Comparison of ENCODE assay signal across 11 cellular contexts in genomic region chr22:49764151-49764581, GRCh38.
A peak's percentile ranks its signal among the peaks of the same experiment; 100 is the strongest.
DNase-seq lines count a peak whose midpoint lies in the region; ATAC-seq lines count a peak whose summit lies in the region.
"Had no signal": no experiment of that assay in that cellular context is flagged by ENCODE, and none has a peak within 500 bp of the region (broad histone marks: within the 10 kb centered on the region; RNA-seq: fewer than 3 reads in every experiment).

No MANE protein-coding gene starts in this region.

- peaks cover 0 to 18% (median 3%) of the 10 kb centered on the region in 11 experiments; a peak in 8 of 22 replicates for H4K20me1 ChIP-seq in BLaER1 treated with 17β-estradiol and CSF1 and Interleukin-3, amounts not matched to agents 10 nM and 100 nM
- H4K20me1 ChIP-seq in Karpas-422 (ENCODE audit: insufficient read depth, low read depth, low read length), result no peaks in the 10 kb centered on the region

- no peak for ATAC-seq in activated CD8-positive, alpha-beta memory T cell treated with anti-CD3 and anti-CD28 coated beads, Interleukin-2, amount 10 ng/mL, durations not matched to agents 7 days and 5 days
- ATAC-seq in GM19463 (IDR thresholded peaks at IDR 0.05; ENCODE audit: unreplicated experiment) (no peak), HG03520 (IDR thresholded peaks at IDR 0.05; ENCODE audit: unreplicated experiment) (no peak)
- ATAC-seq: CD8-positive, alpha-beta T cell; left colon had no signal

- H2AFZ ChIP-seq in Karpas-422 (ENCODE audit: low read length), result no peak overlapping the region

- H3K9me2 ChIP-seq in Karpas-422 (replicated peaks; ENCODE audit: insufficient read depth, low read length), result no peaks in the 10 kb centered on the region

- H3K27me3 Mint-ChIP-seq in activated CD8-positive, alpha-beta memory T cell treated with anti-CD3 and anti-CD28 coated beads, Interleukin-2, amount 10 ng/mL, durations not matched to agents 7 days and 5 days, result no peaks in the 10 kb centered on the region

- H3K36me3 Mint-ChIP-seq in activated CD8-positive, alpha-beta memory T cell treated with anti-CD3 and anti-CD28 coated beads, Interleukin-2, amount 10 ng/mL, durations not matched to agents 7 days and 5 days, result peaks cover 3% of the 10 kb centered on the region

- peaks cover 3% of the 10 kb centered on the region for H3K9me3 Mint-ChIP-seq in activated CD8-positive, alpha-beta memory T cell treated with anti-CD3 and anti-CD28 coated beads, Interleukin-2, amount 10 ng/mL, durations not matched to agents 7 days and 5 days (ENCODE audit: low read depth)

- H3K4me1 ChIP-seq in BLaER1 treated with 17β-estradiol and CSF1 and Interleukin-3, amounts not matched to agents 10 nM and 100 nM, result peaks cover 27 to 90% (median 85%) of the 10 kb centered on the region in 10 experiments
- no peaks in the 10 kb centered on the region for H3K4me1 ChIP-seq in Karpas-422 (ENCODE audit: low read length)

- no peak overlapping the region for H3K27ac Mint-ChIP-seq in activated CD8-positive, alpha-beta memory T cell treated with anti-CD3 and anti-CD28 coated beads, Interleukin-2, amount 10 ng/mL, durations not matched to agents 7 days and 5 days
- H3K27ac Mint-ChIP-seq: CD8-positive, alpha-beta T cell had no signal

- H3K27ac ChIP-seq in BLaER1 treated with 17β-estradiol and CSF1 and Interleukin-3, amounts not matched to agents 10 nM and 100 nM, result peak overlapping the region in 10 of 11 experiments; percentile 9 to 85 (median 76); a peak in 20 of 22 replicates
- H3K27ac ChIP-seq in Karpas-422 (ENCODE audit: low read length), result no peak overlapping the region

- CTCF ChIA-PET in activated CD8-positive, alpha-beta memory T cell treated with anti-CD3 and anti-CD28 coated beads, Interleukin-2, amount 10 ng/mL, durations not matched to agents 7 days and 5 days (lab: Charles Lee), result interaction anchor here (1.2 kb wide), 1 partner anchor 266 kb away, joined by 5 read pairs; no protein-coding TSS in a partner anchor

- no peak overlapping the region for H3K4me3 Mint-ChIP-seq in activated CD8-positive, alpha-beta memory T cell treated with anti-CD3 and anti-CD28 coated beads, Interleukin-2, amount 10 ng/mL, durations not matched to agents 7 days and 5 days
- H3K4me3 Mint-ChIP-seq: CD8-positive, alpha-beta T cell had no signal

- H3K9me3 ChIP-seq in BLaER1 treated with 17β-estradiol and CSF1 and Interleukin-3, amounts not matched to agents 10 nM and 100 nM (replicated peaks in 1 of 11), result peaks cover 8 to 19% (median 14%) of the 10 kb centered on the region in 11 experiments; a peak in 21 of 22 replicates
- no peaks in the 10 kb centered on the region; the same call in 1 of the 2 replicates for H3K9me3 ChIP-seq in Karpas-422 (ENCODE audit: low read length)

- H3K9ac ChIP-seq in BLaER1 treated with 17β-estradiol and CSF1 and Interleukin-3, amounts not matched to agents 10 nM and 100 nM, result peak overlapping the region in 10 of 11 experiments; percentile 26 to 74 (median 64); a peak in 18 of 22 replicates
- no peak overlapping the region for H3K9ac ChIP-seq in Karpas-422 (ENCODE audit: low read length)

- peaks cover 23% of the 10 kb centered on the region for H3K4me1 Mint-ChIP-seq in activated CD8-positive, alpha-beta memory T cell treated with anti-CD3 and anti-CD28 coated beads, Interleukin-2, amount 10 ng/mL, durations not matched to agents 7 days and 5 days

- peak overlapping the region in 3 of 10 experiments; percentile 1 to 31 (median 11); a peak in 5 of 20 replicates for H3K4me3 ChIP-seq in BLaER1 treated with 17β-estradiol and CSF1 and Interleukin-3, amounts not matched to agents 10 nM and 100 nM
- no peak overlapping the region for H3K4me3 ChIP-seq in Karpas-422 (ENCODE audit: low read length)

- H3K27me3 ChIP-seq in BLaER1 treated with 17β-estradiol and CSF1 and Interleukin-3, amounts not matched to agents 10 nM and 100 nM, result no peaks in the 10 kb centered on the region
- no peaks in the 10 kb centered on the region for H3K27me3 ChIP-seq in Karpas-422 (ENCODE audit: low read length)

- H3K79me2 ChIP-seq in Karpas-422 (ENCODE audit: low read length), result no peaks in the 10 kb centered on the region

- H3K36me3 ChIP-seq in BLaER1 treated with 17β-estradiol and CSF1 and Interleukin-3, amounts not matched to agents 10 nM and 100 nM, result no peaks in the 10 kb centered on the region
- no peaks in the 10 kb centered on the region for H3K36me3 ChIP-seq in Karpas-422 (ENCODE audit: insufficient read depth, low read length)

- peak overlapping the region; percentile 63 to 90 (median 81) for H3K4me2 ChIP-seq in BLaER1 treated with 17β-estradiol and CSF1 and Interleukin-3, amounts not matched to agents 10 nM and 100 nM
- H3K4me2 ChIP-seq in Karpas-422 (ENCODE audit: low read depth, low read length, poor library complexity, severe bottlenecking), result no peak overlapping the region

- peak; percentile 64 for DNase-seq in AG08395 (ENCODE audit: low spot score)
- peak; percentile 34 for DNase-seq in activated CD8-positive, alpha-beta memory T cell treated with anti-CD3 and anti-CD28 coated beads, Interleukin-2, amount 10 ng/mL, durations not matched to agents 7 days and 5 days
- DNase-seq in myocyte (ENCODE audit: low read depth), result peak; percentile 53
- DNase-seq in Karpas-422, result no peak
- DNase-seq in NCI-H1105 treated with DMSO at 0.1 percent for 48 hours (lab: John Stamatoyannopoulos, UW), result no peak
- DNase-seq: HCEC 1CT, left colon had no signal

Comparison
In these comparisons a context has a peak if more than half of its experiments do, and no peak if none do; other contexts are left out.
1. DNase-seq: peak in AG08395 (single experiment), activated CD8-positive, alpha-beta memory T cell treated with anti-CD3 and anti-CD28 coated beads, Interleukin-2, amount 10 ng/mL, durations not matched to agents 7 days and 5 days (single experiment) and myocyte (single experiment); none in Karpas-422 (single experiment) and NCI-H1105 treated with DMSO at 0.1 percent for 48 hours (single experiment).